ENCODE assay signal across 8 cellular contexts in genomic region chr9:95511232-95511951, GRCh38. TPM values are rescaled to one million over a fixed set of nuclear protein-coding genes. Genes with fewer than 3 reads are reported as not detected.
DNase-seq lines count a peak whose midpoint lies in the region; ATAC-seq and TF ChIP-seq lines count a peak whose summit lies in the region.

No MANE protein-coding gene starts in this region.

- 2% methylated on average over 34 of the region's 34 CpGs for WGBS in urinary bladder

- no peaks in the 10 kb centered on the region for H3K36me3 ChIP-seq in urinary bladder (ENCODE audit: insufficient read depth)

- no peak for TF ChIP-seq CTCF in GM12875 (IDR thresholded peaks at IDR 0.05; ENCODE audit: borderline replicate concordance, insufficient read depth, low read depth, low read length)
- no peak for TF ChIP-seq CTCF in epithelial cell of proximal tubule (conservative IDR thresholded peaks at IDR 0.05; ENCODE audit: low read depth, low read length)

- H3K27ac Mint-ChIP-seq in naive B cell, result peak overlapping the region in 5 of 6 donors; percentile 15 to 92 (median 51)

- no peaks in the 10 kb centered on the region for H3K4me1 ChIP-seq in urinary bladder (ENCODE audit: insufficient read depth)

- DNase-seq in A172 (ENCODE audit: low spot score), result peak; percentile 63
- peak; percentile 62 for DNase-seq in NCI-H2227 treated with DMSO at 0.1 percent for 48 hours (lab: John Stamatoyannopoulos, UW)
- DNase-seq in activated CD8-positive, alpha-beta memory T cell treated with anti-CD3 and anti-CD28 coated beads, Interleukin-2, amount 50 U/mL, for 48 hours, result peak; percentile 79
- no peak for DNase-seq in epithelial cell of proximal tubule (ENCODE audit: low read depth)
- no peak for DNase-seq in naive B cell

- H3K27ac ChIP-seq in urinary bladder (ENCODE audit: low read depth), result peak overlapping the region; percentile 88

- peaks cover 25 to 47% (median 44%) of the 10 kb centered on the region in 3 donors for H3K4me1 Mint-ChIP-seq in naive B cell

- H3K36me3 Mint-ChIP-seq in naive B cell, result peaks cover 9 to 26% of the 10 kb centered on the region in 2 donors

- peaks cover 0 to 33% (median 9%) of the 10 kb centered on the region in 7 donors for H3K9me3 Mint-ChIP-seq in naive B cell

- ATAC-seq in naive B cell (ENCODE audit: low read depth in 2 of 2) (no peak), GM19351 (IDR thresholded peaks at IDR 0.05; ENCODE audit: unreplicated experiment) (no peak)

- H3K27me3 Mint-ChIP-seq in naive B cell, result peaks cover 65 to 80% (median 66%) of the 10 kb centered on the region in 3 donors

- H3K4me3 ChIP-seq in GM12875 (ENCODE audit: low read depth, low read length) (peak overlapping the region; percentile 70), epithelial cell of proximal tubule (ENCODE audit: low read depth, low read length) (peak overlapping the region; percentile 95), urinary bladder (ENCODE audit: low read depth, low read length) (peak overlapping the region; percentile 100)

- peak overlapping the region; percentile 59 to 94 (median 88) for H3K4me3 Mint-ChIP-seq in naive B cell

RNA-seq across cellular contexts. Expression of gene PTCH1, which starts 5.4 kb away (rescaled TPM):
- 5.2 and 36.7 TPM in 2 replicates for total RNA-seq in A172 (2014; rRNA removed; shearing (Covaris generic))
- 1.7 and 3.5 TPM in 2 replicates for total RNA-seq in epithelial cell of proximal tubule
- 1 to 10 TPM in 5 of 6 donors, under 1 TPM in 1; 0.21 to 8.3 (median 2.4) TPM for polyA plus RNA-seq in naive B cell (ENCODE audit: low read depth in 6 of 6)
- 48.0 TPM for total RNA-seq in urinary bladder
- polyA plus RNA-seq in urinary bladder, result 30.1 TPM

Comparison
In these comparisons a context has a peak if more than half of its experiments do, and no peak if none do; other contexts are left out.
1. DNase-seq: peak in A172 (single experiment), NCI-H2227 treated with DMSO at 0.1 percent for 48 hours (single experiment) and activated CD8-positive, alpha-beta memory T cell treated with anti-CD3 and anti-CD28 coated beads, Interleukin-2, amount 50 U/mL, for 48 hours (single experiment); none in epithelial cell of proximal tubule (single experiment) and naive B cell (single experiment).
2. Peak in every context shown above with its lines, with median percentiles within 50 percentile points of each other: H3K4me3 ChIP-seq.